In genomic region chr9:124774131-124774978, GRCh38 we compare ENCODE assay signal across 8 cellular contexts. TPM values are rescaled to one million over a fixed set of nuclear protein-coding genes. Genes with fewer than 3 reads are reported as not detected.
A peak's percentile ranks its signal among the peaks of the same experiment; 100 is the strongest.
DNase-seq lines count a peak whose midpoint lies in the region; ATAC-seq and TF ChIP-seq lines count a peak whose summit lies in the region.

No MANE protein-coding gene starts in this region.

- TF ChIP-seq POLR2A in Peyer's patch (IDR thresholded peaks at IDR 0.05) = no peak

- no peaks in the 10 kb centered on the region for H3K36me3 ChIP-seq in GM06990 (ENCODE audit: control insufficient read depth, insufficient read depth, low read length)
- H3K36me3 ChIP-seq in Peyer's patch = no peaks in the 10 kb centered on the region
- no peaks in the 10 kb centered on the region for H3K36me3 ChIP-seq in neutrophil

- H3K27ac ChIP-seq in Peyer's patch = no peak overlapping the region
- H3K27ac ChIP-seq in neutrophil = no peak overlapping the region
- H3K27ac ChIP-seq in substantia nigra (ENCODE audit: low read depth, low read length, poor library complexity, severe bottlenecking) = no peak overlapping the region

- H3K27me3 ChIP-seq in GM06990 (replicated peaks; ENCODE audit: control insufficient read depth, insufficient read depth, low read length) = no peaks in the 10 kb centered on the region; the same call in 1 of the 2 replicates
- H3K27me3 ChIP-seq in Peyer's patch = peaks cover 0 to 4% of the 10 kb centered on the region in 2 donors
- peaks cover 39% of the 10 kb centered on the region for H3K27me3 ChIP-seq in neutrophil

- peak; percentile 65 for DNase-seq in GM06990 (ENCODE audit: extremely low read depth, insufficient read length)
- DNase-seq in KG1 (lab: John Stamatoyannopoulos, UW) = peak; percentile 68
- peak; percentile 82 to 92 (median 88) for DNase-seq in Peyer's patch
- peak; percentile 88 to 92 for DNase-seq in activated T-cell treated with anti-CD3 and anti-CD28 coated beads, Interleukin-2, amount 50 U/mL, for 48 hours
- DNase-seq in fibroblast of peridontal ligament (ENCODE audit: extremely low read depth) = peak; percentile 81
- peak in 46 of 49 donors; percentile 11 to 91 (median 68) for DNase-seq in substantia nigra (lab: John Stamatoyannopoulos, UW)

- H3K4me1 ChIP-seq in Peyer's patch (peaks cover 0 to 32% (median 20%) of the 10 kb centered on the region in 4 donors), neutrophil (ENCODE audit: control insufficient read depth in 1 of 2, insufficient read depth in 1 of 2, low read depth in 1 of 2, low read length in 1 of 2) (peaks cover 49 to 51% of the 10 kb centered on the region in 2 experiments)

- ATAC-seq in HG03139 (IDR thresholded peaks at IDR 0.05; ENCODE audit: unreplicated experiment) = no peak

- H3K9me3 ChIP-seq in Peyer's patch (no peaks in the 10 kb centered on the region), neutrophil (no peaks in the 10 kb centered on the region)

- peak; percentile 85 for TF ChIP-seq CTCF in GM06990 (IDR thresholded peaks at IDR 0.05; ENCODE audit: insufficient read depth, low read length, poor library complexity, severe bottlenecking)
- TF ChIP-seq CTCF in Peyer's patch (IDR thresholded peaks at IDR 0.05) = peak; percentile 68 to 85 (median 81)
- TF ChIP-seq CTCF in neutrophil (IDR thresholded peaks at IDR 0.05) = peak; percentile 82

- H3K4me3 ChIP-seq in GM06990 (replicated peaks; ENCODE audit: low read depth, low read length) (no peak overlapping the region), Peyer's patch (no peak overlapping the region), neutrophil (ENCODE audit: low read depth in 1 of 2, low read length in 1 of 2) (peak overlapping the region in 1 of 2 experiments; percentile 8)

RNA-seq across cellular contexts. Expression of gene OLFML2A, which starts 2.6 kb away (rescaled TPM):
- 10 to 100 TPM in 1 of 4 donors, 1 to 10 TPM in 2, under 1 TPM in 1; 0.88 to 10.0 (median 8.7) TPM for total RNA-seq in Peyer's patch

RNA-seq across cellular contexts. Expression of gene NR6A1, which starts 3.2 kb away (rescaled TPM):
- total RNA-seq in Peyer's patch = 10 to 100 TPM; 10.7 to 43.0 (median 28.1) TPM
